ENCODE assay signal across 9 cellular contexts in the genomic region with DNA sequence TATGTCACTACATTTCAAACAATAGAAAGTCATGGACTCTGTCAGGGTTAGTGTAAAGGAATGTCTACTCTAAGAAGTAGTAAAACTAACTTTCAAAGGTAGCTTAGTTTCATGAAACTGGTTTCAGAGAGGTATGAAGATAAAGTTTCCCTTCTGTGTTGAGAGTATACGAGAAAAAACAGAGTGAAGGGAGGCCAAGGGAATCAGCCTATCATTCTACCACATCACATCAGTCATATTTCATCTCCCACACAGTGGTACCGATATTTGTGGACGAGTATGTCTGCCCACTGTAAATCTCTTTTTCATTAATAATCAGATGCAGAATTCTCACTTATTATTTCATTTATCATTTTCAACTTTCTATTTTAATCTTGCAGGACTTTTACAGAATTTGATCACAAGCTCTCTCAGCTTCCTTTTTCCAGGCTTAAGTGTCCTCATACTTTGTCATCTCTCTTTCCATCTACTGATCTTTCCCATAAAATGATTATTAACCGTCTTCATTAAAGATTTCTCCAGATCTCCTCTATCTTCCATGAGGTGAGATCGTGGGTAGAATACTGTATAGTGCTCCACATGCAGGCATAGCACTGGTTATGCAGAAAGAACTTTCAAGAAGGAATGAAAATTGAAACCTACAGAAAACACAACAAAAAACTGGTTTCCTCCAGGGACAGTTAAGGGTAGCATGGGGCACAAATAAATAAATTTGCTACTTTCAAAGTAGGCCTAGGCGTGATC. TPM values are rescaled to one million over a fixed set of nuclear protein-coding genes. Genes with fewer than 3 reads are reported as not detected.
DNase-seq lines count a peak whose midpoint lies in the region; ATAC-seq, FAIRE-seq and TF ChIP-seq lines count a peak whose summit lies in the region.
"Had no signal": no experiment of that assay in that cellular context is flagged by ENCODE, and none has a peak within 500 bp of the region (broad histone marks: within the 10 kb centered on the region; RNA-seq: fewer than 3 reads in every experiment).

No MANE protein-coding gene starts in this region.

- in situ Hi-C loops in GM13977 (cut with MboI; ENCODE audit: low pct_unique_long_range_greater_than_20kb, low sequenced_read_pairs, unreplicated experiment): loop anchor here (10.0 to 25.0 kb wide), 2 partner anchors 203 to 486 kb away; no protein-coding TSS in a partner anchor

- H3K36me3 ChIP-seq in ES-I3 (ENCODE audit: insufficient read depth, low read length): no peaks in the 10 kb centered on the region
- H3K36me3 ChIP-seq in osteoblast (ENCODE audit: insufficient read depth, low read length): no peaks in the 10 kb centered on the region

- FAIRE-seq in H54 (lab: Jason Lieb, UNC): no peak

- H2AFZ ChIP-seq in osteoblast (ENCODE audit: low read length): peak overlapping the region; percentile 89

- peak overlapping the region; percentile 58; the same call in 1 of the 2 replicates for H3K9ac ChIP-seq in ES-I3 (ENCODE audit: low read depth, low read length)

- TF ChIP-seq CTCF in osteoblast (IDR thresholded peaks at IDR 0.05; ENCODE audit: extremely low read depth, low read depth, low read length) (no peak), GM13977 (IDR thresholded peaks at IDR 0.05; ENCODE audit: extremely low read depth, insufficient read depth, missing control alignments) (no peak)

- H3K4me1 Mint-ChIP-seq in activated T-helper 1 cell treated with anti-CD3 and anti-CD28 coated beads, Interleukin-12 subunit alpha, Interleukin-12 subunit beta, Interleukin-2, Interleukin-4 antibody, amounts not matched to agents 30 ng/mL and 10 ng/mL and 1 ng/mL, durations not matched to agents 14 hours and 24 hours and 36 hours (ENCODE audit: low read depth): peaks cover 38% of the 10 kb centered on the region

- peak overlapping the region; percentile 72 for H3K4me3 ChIP-seq in osteoblast (ENCODE audit: insufficient read depth, low read length)
- H3K4me3 ChIP-seq: body of pancreas had no signal

- H3K27ac Mint-ChIP-seq in activated T-helper 1 cell treated with anti-CD3 and anti-CD28 coated beads, Interleukin-12 subunit alpha, Interleukin-12 subunit beta, Interleukin-2, Interleukin-4 antibody, amounts not matched to agents 30 ng/mL and 10 ng/mL and 1 ng/mL, durations not matched to agents 14 hours and 24 hours and 36 hours: no peak overlapping the region

- H3K4me1 ChIP-seq in ES-I3 (ENCODE audit: insufficient read depth, low read length) (peaks cover 10% of the 10 kb centered on the region; the same call in 1 of the 2 replicates), osteoblast (ENCODE audit: insufficient read depth, low read length) (peaks cover 21% of the 10 kb centered on the region)
- H3K4me1 ChIP-seq: body of pancreas had no signal

- DNase-seq in caudate nucleus (lab: John Stamatoyannopoulos, UW) (peak in 1 of 61 donors; percentile 57), osteoblast (ENCODE audit: insufficient read length, low spot score, missing footprints) (no peak), H54 (ENCODE audit: insufficient read length, low spot score) (no peak), GM13977 (ENCODE audit: low spot score) (no peak)
- DNase-seq in stimulated activated CD4-positive, alpha-beta T cell treated with anti-CD3 and anti-CD28 coated beads, Interleukin-4, amount 100 ng/mL, for 1 hour: no peak
- DNase-seq in activated T-helper 1 cell treated with anti-CD3 and anti-CD28 coated beads, Interleukin-12 subunit alpha, Interleukin-12 subunit beta, Interleukin-2, Interleukin-4 antibody, amounts not matched to agents 30 ng/mL and 10 ng/mL and 1 ng/mL, durations not matched to agents 14 hours and 24 hours and 36 hours (ENCODE audit: low spot score): no peak

- TF ChIP-seq POLR2A in H54 (IDR thresholded peaks at IDR 0.05; ENCODE audit: low read depth, low read length): no peak

- H3K9me3 ChIP-seq in ES-I3 (ENCODE audit: control insufficient read depth, insufficient read depth, low read length) (no peaks in the 10 kb centered on the region), osteoblast (ENCODE audit: low read depth, low read length) (no peaks in the 10 kb centered on the region)
- H3K9me3 ChIP-seq: body of pancreas had no signal

- no peak overlapping the region for H3K4me3 Mint-ChIP-seq in activated T-helper 1 cell treated with anti-CD3 and anti-CD28 coated beads, Interleukin-12 subunit alpha, Interleukin-12 subunit beta, Interleukin-2, Interleukin-4 antibody, amounts not matched to agents 30 ng/mL and 10 ng/mL and 1 ng/mL, durations not matched to agents 14 hours and 24 hours and 36 hours

- H3K4me2 ChIP-seq in osteoblast (ENCODE audit: insufficient read depth, low read length): peak overlapping the region; percentile 96

- peaks cover 20% of the 10 kb centered on the region for H3K36me3 Mint-ChIP-seq in activated T-helper 1 cell treated with anti-CD3 and anti-CD28 coated beads, Interleukin-12 subunit alpha, Interleukin-12 subunit beta, Interleukin-2, Interleukin-4 antibody, amounts not matched to agents 30 ng/mL and 10 ng/mL and 1 ng/mL, durations not matched to agents 14 hours and 24 hours and 36 hours (ENCODE audit: low read depth)

- peak; percentile 32 for ATAC-seq in HG03097 (IDR thresholded peaks at IDR 0.05; ENCODE audit: low FRiP score, unreplicated experiment)

- H3K27me3 ChIP-seq in osteoblast (ENCODE audit: insufficient read depth, low read length): peaks cover 4% of the 10 kb centered on the region
- H3K27me3 ChIP-seq: body of pancreas had no signal

- H3K27ac ChIP-seq in caudate nucleus (ENCODE audit: low read depth, low read length) (peak overlapping the region; percentile 85), osteoblast (ENCODE audit: low read depth, low read length) (peak overlapping the region; percentile 92)

- intact Hi-C loops in activated T-helper 1 cell treated with anti-CD3 and anti-CD28 coated beads, Interleukin-12 subunit alpha, Interleukin-12 subunit beta, Interleukin-2, Interleukin-4 antibody, amounts not matched to agents 30 ng/mL and 10 ng/mL and 1 ng/mL, durations not matched to agents 14 hours and 24 hours and 36 hours (cut with micrococcal nuclease): loop anchor here (1.0 to 10.0 kb wide), 7 partner anchors 74 to 795 kb away; partner anchors contain the start of gene CD1B

- no peaks in the 10 kb centered on the region for H3K79me2 ChIP-seq in osteoblast (ENCODE audit: insufficient read depth, low read length)

- peaks cover 15% of the 10 kb centered on the region for H3K9me3 Mint-ChIP-seq in activated T-helper 1 cell treated with anti-CD3 and anti-CD28 coated beads, Interleukin-12 subunit alpha, Interleukin-12 subunit beta, Interleukin-2, Interleukin-4 antibody, amounts not matched to agents 30 ng/mL and 10 ng/mL and 1 ng/mL, durations not matched to agents 14 hours and 24 hours and 36 hours

- no peaks in the 10 kb centered on the region for H4K20me1 ChIP-seq in osteoblast (ENCODE audit: insufficient read depth, low read length)

- no peaks in the 10 kb centered on the region for H3K27me3 Mint-ChIP-seq in activated T-helper 1 cell treated with anti-CD3 and anti-CD28 coated beads, Interleukin-12 subunit alpha, Interleukin-12 subunit beta, Interleukin-2, Interleukin-4 antibody, amounts not matched to agents 30 ng/mL and 10 ng/mL and 1 ng/mL, durations not matched to agents 14 hours and 24 hours and 36 hours (ENCODE audit: insufficient read depth)

RNA-seq across cellular contexts. Expression of gene IFI16, which starts 11.5 kb away (rescaled TPM):
- total RNA-seq in osteoblast: 129 and 171 TPM in 2 replicates
- total RNA-seq in activated T-helper 1 cell treated with anti-CD3 and anti-CD28 coated beads, Interleukin-12 subunit alpha, Interleukin-12 subunit beta, Interleukin-2, Interleukin-4 antibody, amounts not matched to agents 30 ng/mL and 10 ng/mL and 1 ng/mL, durations not matched to agents 14 hours and 24 hours and 36 hours: 223 and 232 TPM in 2 replicates
